Comparison of ENCODE assay signal across 31 cellular contexts in genomic region chr17:607341-608060, GRCh38.
DNase-seq lines count a peak whose midpoint lies in the region; ATAC-seq and TF ChIP-seq lines count a peak whose summit lies in the region.
"Had no signal": no experiment of that assay in that cellular context is flagged by ENCODE, and none has a peak within 500 bp of the region (broad histone marks: within the 10 kb centered on the region; RNA-seq: fewer than 3 reads in every experiment).

No MANE protein-coding gene starts in this region.

- no peak overlapping the region for H2BK20ac ChIP-seq in IMR-90 (ENCODE audit: low read depth, low read length)

- H3K36me3 ChIP-seq in IMR-90 (ENCODE audit: control insufficient read depth, insufficient read depth, low read length) (peaks cover 4% of the 10 kb centered on the region), SJCRH30 (no peaks in the 10 kb centered on the region), BE2C (no peaks in the 10 kb centered on the region)
- H3K36me3 ChIP-seq: adrenal gland, prostate gland, transverse colon had no signal

- H3K9me3 ChIP-seq in IMR-90 (ENCODE audit: control insufficient read depth, insufficient read depth, low read length) (no peaks in the 10 kb centered on the region), SJCRH30 (replicated peaks) (no peaks in the 10 kb centered on the region), BE2C (no peaks in the 10 kb centered on the region)
- H3K9me3 ChIP-seq: adrenal gland, Caco-2, esophagus muscularis mucosa, prostate gland, sigmoid colon, transverse colon had no signal

- H4K20me1 ChIP-seq in IMR-90 (ENCODE audit: insufficient read depth, low read length): no peaks in the 10 kb centered on the region

- H3K4me3 Mint-ChIP-seq in memory B cell: no peak overlapping the region
- H3K4me3 Mint-ChIP-seq: activated CD4-positive, alpha-beta T cell treated with anti-CD3 and anti-CD28 coated beads for 36 hours; activated naive CD4-positive, alpha-beta T cell treated with anti-CD3 and anti-CD28 coated beads, Interleukin-2, amount 10 ng/mL, durations not matched to agents 7 days and 5 days; activated T-helper 17 cell treated with anti-CD3 and anti-CD28 coated beads, Interleukin-2, amount 50 U/mL, for 72 hours had no signal

- no peak for TF ChIP-seq POLR2A in IMR-90 (IDR thresholded peaks at IDR 0.05; ENCODE audit: low read depth, low read length)

- no peak overlapping the region for H3K9ac ChIP-seq in IMR-90 (ENCODE audit: low read depth, low read length)

- TF ChIP-seq CTCF in IMR-90 (conservative IDR thresholded peaks at IDR 0.05; ENCODE audit: low read depth, low read length) (no peak), BE2C (IDR thresholded peaks at IDR 0.05; ENCODE audit: low read depth, low read length) (no peak)

- no peak overlapping the region for H2BK5ac ChIP-seq in IMR-90 (ENCODE audit: low read depth, low read length, poor library complexity, severe bottlenecking)

- peak; percentile 22 for DNase-seq in IMR-90
- DNase-seq in SJCRH30: peak; percentile 56 to 74
- DNase-seq in memory B cell (ENCODE audit: low spot score in 2 of 2): no peak
- peak; percentile 30 for DNase-seq in pons (ENCODE audit: low spot score)
- no peak for DNase-seq in globus pallidus (ENCODE audit: low spot score)
- no peak for DNase-seq in germinal center (ENCODE audit: low spot score)
- no peak for DNase-seq in BE2C
- DNase-seq: activated CD4-positive, alpha-beta T cell treated with anti-CD3 and anti-CD28 coated beads for 36 hours; activated naive CD4-positive, alpha-beta T cell treated with anti-CD3 and anti-CD28 coated beads, Interleukin-2, amount 10 ng/mL, durations not matched to agents 7 days and 5 days; adrenal gland; brain microvascular endothelial cell; C1 segment of cervical spinal cord; Caco-2; DMS79; foreskin melanocyte; GDM1; HCEC 1CT; NCI-H1092 treated with DMSO at 0.1 percent for 48 hours; NCI-H1930; NCI-H524; PC-9; Right ventricle myocardium superior; sigmoid colon; stimulated activated CD4-positive, alpha-beta T cell treated with anti-CD3 and anti-CD28 coated beads, Interleukin-15, amount 100 ng/mL, for 24 hours; stimulated activated CD4-positive, alpha-beta T cell treated with anti-CD3 and anti-CD28 coated beads, Interleukin-4, amount 100 ng/mL, for 4 hours; transverse colon had no signal

- peak overlapping the region; percentile 31 for H3K27ac Mint-ChIP-seq in memory B cell
- H3K27ac Mint-ChIP-seq: activated CD4-positive, alpha-beta T cell treated with anti-CD3 and anti-CD28 coated beads for 36 hours; activated naive CD4-positive, alpha-beta T cell treated with anti-CD3 and anti-CD28 coated beads, Interleukin-2, amount 10 ng/mL, durations not matched to agents 7 days and 5 days; activated T-helper 17 cell treated with anti-CD3 and anti-CD28 coated beads, Interleukin-2, amount 50 U/mL, for 72 hours had no signal

- H3K4me1 ChIP-seq in IMR-90 (ENCODE audit: control insufficient read depth, insufficient read depth, low read length) (peaks cover 9% of the 10 kb centered on the region), SJCRH30 (peaks cover 23% of the 10 kb centered on the region), BE2C (peaks cover 16% of the 10 kb centered on the region)
- H3K4me1 ChIP-seq: adrenal gland, Caco-2, esophagus muscularis mucosa, prostate gland, transverse colon had no signal

- H2BK120ac ChIP-seq in IMR-90 (ENCODE audit: low read depth, low read length): no peak overlapping the region

- H2AK9ac ChIP-seq in IMR-90 (replicated peaks; ENCODE audit: low read depth, low read length, poor library complexity): no peak overlapping the region

- peak overlapping the region; percentile 73; the same call in 1 of the 3 replicates for H2BK15ac ChIP-seq in IMR-90 (ENCODE audit: low read depth, low read length)

- H3K4me2 ChIP-seq in IMR-90 (ENCODE audit: low read depth, low read length): no peak overlapping the region
- H3K4me2 ChIP-seq: PC-9 had no signal

- no peak overlapping the region for H4K5ac ChIP-seq in IMR-90 (ENCODE audit: low read depth, low read length)

- TF ChIP-seq RAD21 in IMR-90 (IDR thresholded peaks at IDR 0.05; ENCODE audit: low read length): no peak

- no peak overlapping the region; the same call in 1 of the 2 replicates for H3K14ac ChIP-seq in IMR-90 (replicated peaks; ENCODE audit: low read depth, low read length)

- H3K36me3 Mint-ChIP-seq in memory B cell: peaks cover 16% of the 10 kb centered on the region

- H3K23ac ChIP-seq in IMR-90 (ENCODE audit: low read depth, low read length): no peak overlapping the region

- no peak for ATAC-seq in IMR-90 (ENCODE audit: low read depth)
- no peak for ATAC-seq in memory B cell (ENCODE audit: low read depth)
- no peak for ATAC-seq in HG02798 (IDR thresholded peaks at IDR 0.05; ENCODE audit: poor library complexity, unreplicated experiment)
- ATAC-seq: activated CD4-positive, alpha-beta T cell treated with anti-CD3 and anti-CD28 coated beads for 36 hours; activated T-helper 17 cell treated with anti-CD3 and anti-CD28 coated beads, Interleukin-2, amount 50 U/mL, for 72 hours; HepG2 had no signal

- dilution Hi-C loops in IMR-90 (cut with HindIII; ENCODE audit: low sequenced_read_pairs, unreplicated experiment): no loop called here

- peak overlapping the region in 1 of 2 experiments; percentile 40; a peak in 1 of 4 replicates for H4K8ac ChIP-seq in IMR-90 (ENCODE audit: low read depth in 2 of 2, low read length in 2 of 2)

- H3K27ac ChIP-seq in IMR-90 (ENCODE audit: insufficient read depth, low read length): peak overlapping the region; percentile 11; the same call in 1 of the 2 replicates
- peak overlapping the region; percentile 59 for H3K27ac ChIP-seq in SJCRH30
- H3K27ac ChIP-seq: adrenal gland, brain microvascular endothelial cell, esophagus muscularis mucosa, PC-9, prostate gland, sigmoid colon, transverse colon had no signal

- no TSS peak for BruUV-seq in IMR-90 (replicated peaks; lab: Mats Ljungman, UMichigan)

- H2AFZ ChIP-seq in IMR-90 (replicated peaks; ENCODE audit: low read length, poor library complexity): no peak overlapping the region
- H2AFZ ChIP-seq: PC-9 had no signal

- H3K4ac ChIP-seq in IMR-90 (ENCODE audit: low read depth, low read length): no peak overlapping the region

- 40% methylated on average over 2 of the region's 10 CpGs; no CpG with 5 or more reads in 1 of the 2 experiments for WGBS in IMR-90 (ENCODE audit: extremely low coverage in 2 of 2, insufficient read length in 1 of 2), 2 experiments

- no peak overlapping the region for H2AK5ac ChIP-seq in IMR-90 (ENCODE audit: low read depth, low read length)

- intact Hi-C loops in IMR-90 (cut with micrococcal nuclease): no loop called here

- in situ Hi-C loops in IMR-90 (cut with MboI; ENCODE audit: low sequenced_read_pairs): no loop called here

- no peak overlapping the region for H4K91ac ChIP-seq in IMR-90 (ENCODE audit: insufficient read depth, low read depth, low read length)

- peaks cover 17% of the 10 kb centered on the region for H3K9me1 ChIP-seq in IMR-90 (ENCODE audit: insufficient read depth, low read length)

- peaks cover 0 to 22% of the 10 kb centered on the region in 2 experiments; a peak in 1 of 4 replicates for H3K79me1 ChIP-seq in IMR-90 (ENCODE audit: low read depth in 1 of 2, low read length in 2 of 2)

- CTCF ChIA-PET in IMR-90 (lab: Yijun Ruan, JAX): interaction anchor here (1.6 kb wide), 1 partner anchor 15 kb away, joined by 3 read pairs; no protein-coding TSS in a partner anchor

- H3K9me3 Mint-ChIP-seq in memory B cell: no peaks in the 10 kb centered on the region
- H3K9me3 Mint-ChIP-seq: activated naive CD4-positive, alpha-beta T cell treated with anti-CD3 and anti-CD28 coated beads, Interleukin-2, amount 10 ng/mL, durations not matched to agents 7 days and 5 days; activated T-helper 17 cell treated with anti-CD3 and anti-CD28 coated beads, Interleukin-2, amount 50 U/mL, for 72 hours had no signal

- POLR2A ChIA-PET in IMR-90 (lab: Charles Lee; ENCODE audit: unreplicated experiment): no interaction called here

- H3K4me1 Mint-ChIP-seq in memory B cell: peaks cover 3% of the 10 kb centered on the region
- H3K4me1 Mint-ChIP-seq: activated CD4-positive, alpha-beta T cell treated with anti-CD3 and anti-CD28 coated beads for 36 hours; activated naive CD4-positive, alpha-beta T cell treated with anti-CD3 and anti-CD28 coated beads, Interleukin-2, amount 10 ng/mL, durations not matched to agents 7 days and 5 days; activated T-helper 17 cell treated with anti-CD3 and anti-CD28 coated beads, Interleukin-2, amount 50 U/mL, for 72 hours had no signal

- no peak overlapping the region for H3K56ac ChIP-seq in IMR-90 (ENCODE audit: extremely low read depth, insufficient read depth, low read length)

- no peak overlapping the region for H3K4me3 ChIP-seq in IMR-90 (ENCODE audit: insufficient read depth, low read depth, low read length)
- H3K4me3 ChIP-seq in SJCRH30: peak overlapping the region; percentile 10
- H3K4me3 ChIP-seq in BE2C (ENCODE audit: low read depth, low read length): no peak overlapping the region
- H3K4me3 ChIP-seq: adrenal gland, esophagus muscularis mucosa, PC-9, prostate gland, sigmoid colon, transverse colon had no signal

- no peaks in the 10 kb centered on the region for H3K27me3 ChIP-seq in IMR-90 (ENCODE audit: control insufficient read depth, insufficient read depth, low read length)
- H3K27me3 ChIP-seq in SJCRH30: no peaks in the 10 kb centered on the region
- no peaks in the 10 kb centered on the region for H3K27me3 ChIP-seq in BE2C
- H3K27me3 ChIP-seq: adrenal gland, brain microvascular endothelial cell, esophagus muscularis mucosa, sigmoid colon, transverse colon had no signal

- no peak overlapping the region for H3K18ac ChIP-seq in IMR-90 (ENCODE audit: low read depth, low read length)

- H3K27me3 Mint-ChIP-seq in memory B cell: no peaks in the 10 kb centered on the region
- H3K27me3 Mint-ChIP-seq: activated CD4-positive, alpha-beta T cell treated with anti-CD3 and anti-CD28 coated beads for 36 hours; activated naive CD4-positive, alpha-beta T cell treated with anti-CD3 and anti-CD28 coated beads, Interleukin-2, amount 10 ng/mL, durations not matched to agents 7 days and 5 days; activated T-helper 17 cell treated with anti-CD3 and anti-CD28 coated beads, Interleukin-2, amount 50 U/mL, for 72 hours had no signal

TF ChIP-seq in IMR-90, 13 proteins besides CTCF, POLR2A, EP300 and RAD21:
- no peak for TF ChIP-seq RCOR1 (IDR thresholded peaks at IDR 0.05; ENCODE audit: insufficient replicate concordance, low read length)
- no peak for TF ChIP-seq CEBPB (IDR thresholded peaks at IDR 0.05; ENCODE audit: low read depth, low read length)
- no peak for TF ChIP-seq FOS (IDR thresholded peaks at IDR 0.05; ENCODE audit: low read depth, low read length)
- no peak for TF ChIP-seq MXI1 (IDR thresholded peaks at IDR 0.05; ENCODE audit: borderline replicate concordance, low read depth, low read length)
- no peak for TF ChIP-seq MAFK (IDR thresholded peaks at IDR 0.05; ENCODE audit: low read depth, low read length)
- TF ChIP-seq SMC3 (IDR thresholded peaks at IDR 0.05; ENCODE audit: low read depth, low read length): no peak
TF ChIP-seq in IMR-90: peak in this region for 0.

Comparison
In these comparisons a context has a peak if more than half of its experiments do, and no peak if none do; other contexts are left out.
1. DNase-seq: peak in IMR-90 (single experiment), SJCRH30 (2 of 2) and pons (single experiment); none in memory B cell (0 of 2), globus pallidus (single experiment), germinal center (single experiment) and BE2C (single experiment).